15 cellular contexts compared by ENCODE assay signal in the genomic region with DNA sequence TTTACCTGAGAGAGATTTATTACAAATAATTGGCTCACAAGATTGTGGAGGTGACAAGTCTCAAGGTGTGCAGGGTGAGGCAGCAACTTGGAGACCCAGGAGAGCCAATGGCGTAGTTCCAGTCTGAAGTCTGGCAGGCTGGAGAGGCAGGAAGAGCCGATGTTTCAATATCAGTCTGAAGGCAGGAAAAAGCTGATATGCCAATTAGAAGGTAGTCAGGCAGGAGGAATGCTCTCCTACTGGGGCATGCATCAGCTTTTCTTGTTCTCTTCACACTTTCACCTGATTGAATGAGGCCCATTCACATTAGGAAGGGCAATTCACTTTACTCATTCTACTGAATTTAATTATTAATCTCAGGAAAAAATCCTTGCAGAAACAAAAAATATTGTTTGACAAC.
DNase-seq lines count a peak whose midpoint lies in the region; ATAC-seq and TF ChIP-seq lines count a peak whose summit lies in the region.
"Had no signal": no experiment of that assay in that cellular context is flagged by ENCODE, and none has a peak within 500 bp of the region (broad histone marks: within the 10 kb centered on the region; RNA-seq: fewer than 3 reads in every experiment).

No MANE protein-coding gene starts in this region.

- intact Hi-C loops in MCF 10A (cut with micrococcal nuclease), result no loop called here

- H3K9me3 Mint-ChIP-seq in MCF 10A (ENCODE audit: unreplicated experiment), result peaks cover 14% of the 10 kb centered on the region

- DNase-seq in UCSD-AML1 (lab: John Stamatoyannopoulos, UW; ENCODE audit: unreplicated experiment) (peak; percentile 0), foreskin keratinocyte (peak; percentile 16 to 38), kidney tubule cell (ENCODE audit: low spot score) (peak; percentile 44), MCF 10A (ENCODE audit: unreplicated experiment) (no peak)
- no peak for DNase-seq in activated CD8-positive, alpha-beta memory T cell treated with anti-CD3 and anti-CD28 coated beads, Interleukin-2, amount 50 U/mL, for 4 hours
- DNase-seq in activated CD4-positive, alpha-beta T cell treated with anti-CD3 and anti-CD28 coated beads for 4 hours, result no peak
- DNase-seq: C1 segment of cervical spinal cord; CD4-positive, alpha-beta T cell; DMS79; GOT3 had no signal

- H3K36me3 Mint-ChIP-seq in MCF 10A (ENCODE audit: insufficient read depth, unreplicated experiment), result no peaks in the 10 kb centered on the region

- H3K4me1 Mint-ChIP-seq in MCF 10A (ENCODE audit: insufficient read depth, unreplicated experiment), result no peaks in the 10 kb centered on the region
- H3K4me1 Mint-ChIP-seq: B cell had no signal

- peak; percentile 29 for ATAC-seq in foreskin keratinocyte
- no peak for ATAC-seq in GM21515 (IDR thresholded peaks at IDR 0.05; ENCODE audit: unreplicated experiment)
- ATAC-seq: GM12878, HepG2 had no signal

- CTCF ChIA-PET in MCF 10A (lab: Yijun Ruan, JAX), result no interaction called here

- no peaks in the 10 kb centered on the region for H3K27me3 Mint-ChIP-seq in MCF 10A (ENCODE audit: insufficient read depth, unreplicated experiment)
- H3K27me3 Mint-ChIP-seq: B cell; CD4-positive, alpha-beta T cell had no signal

- no peak overlapping the region for H3K4me3 Mint-ChIP-seq in MCF 10A (ENCODE audit: unreplicated experiment)
- H3K4me3 Mint-ChIP-seq: B cell; CD4-positive, alpha-beta T cell had no signal

- H3K4me1 ChIP-seq in foreskin keratinocyte, result no peaks in the 10 kb centered on the region
- H3K4me1 ChIP-seq: HAP-1 had no signal

- TF ChIP-seq CTCF in foreskin keratinocyte (conservative IDR thresholded peaks at IDR 0.05) (no peak), MCF 10A (IDR thresholded peaks at IDR 0.05; ENCODE audit: unreplicated experiment) (no peak)

- H3K27ac ChIP-seq in foreskin keratinocyte, result no peak overlapping the region

- H3K27me3 ChIP-seq in foreskin keratinocyte, result no peaks in the 10 kb centered on the region

- POLR2A ChIA-PET in MCF 10A (lab: Yijun Ruan, JAX), result no interaction called here

- BruUV-seq in MCF 10A (replicated peaks; lab: Mats Ljungman, UMichigan), result no TSS peak

- H3K27ac Mint-ChIP-seq in MCF 10A (ENCODE audit: low read depth, unreplicated experiment), result no peak overlapping the region
- H3K27ac Mint-ChIP-seq: B cell; CD4-positive, alpha-beta T cell had no signal

Comparison
In these comparisons a context has a peak if more than half of its experiments do, and no peak if none do; other contexts are left out.
1. DNase-seq: peak in UCSD-AML1 (single experiment), foreskin keratinocyte (2 of 2) and kidney tubule cell (single experiment); none in MCF 10A (single experiment), activated CD8-positive, alpha-beta memory T cell treated with anti-CD3 and anti-CD28 coated beads, Interleukin-2, amount 50 U/mL, for 4 hours (single experiment) and activated CD4-positive, alpha-beta T cell treated with anti-CD3 and anti-CD28 coated beads for 4 hours (0 of 2).